Comparison of ENCODE assay signal across 8 cellular contexts in genomic region chr20:4740774-4741431, GRCh38. TPM values are rescaled to one million over a fixed set of nuclear protein-coding genes. Genes with fewer than 3 reads are reported as not detected.
DNase-seq lines count a peak whose midpoint lies in the region; ATAC-seq and TF ChIP-seq lines count a peak whose summit lies in the region.

No MANE protein-coding gene starts in this region.

- no peak overlapping the region for H3K4me2 ChIP-seq in PC-3 (ENCODE audit: low read length)

- no peaks in the 10 kb centered on the region for H3K9me3 Mint-ChIP-seq in activated T-cell treated with anti-CD3 and anti-CD28 coated beads, Interleukin-2, amount 50 U/mL, for 24 hours

- H3K36me3 Mint-ChIP-seq in activated T-cell treated with anti-CD3 and anti-CD28 coated beads, Interleukin-2, amount 50 U/mL, for 24 hours (ENCODE audit: low read depth): no peaks in the 10 kb centered on the region

- peak; percentile 85 for TF ChIP-seq CTCF in GM12872 (IDR thresholded peaks at IDR 0.05; ENCODE audit: insufficient read depth, low read depth, low read length)
- TF ChIP-seq CTCF in PC-3 (conservative IDR thresholded peaks at IDR 0.05; ENCODE audit: low read depth, low read length): peak; percentile 95
- peak; percentile 84 for TF ChIP-seq CTCF in fibroblast of villous mesenchyme (IDR thresholded peaks at IDR 0.05; ENCODE audit: insufficient read depth, low read depth, low read length)
- TF ChIP-seq CTCF in gastrocnemius medialis (IDR thresholded peaks at IDR 0.05 in 4 of 5, conservative IDR thresholded peaks at IDR 0.05 in 1 of 5): peak in 4 of 5 experiments; percentile 18 to 65 (median 45)

- TF ChIP-seq POLR2A in gastrocnemius medialis (IDR thresholded peaks at IDR 0.05): no peak

- in situ Hi-C loops in gastrocnemius medialis (cut with MboI; ENCODE audit: low sequenced_read_pairs in 4 of 4): no loop called here

- H3K36me3 ChIP-seq in PC-3 (ENCODE audit: low read depth, low read length) (no peaks in the 10 kb centered on the region), gastrocnemius medialis (no peaks in the 10 kb centered on the region)

- H3F3A ChIP-seq in PC-3 (ENCODE audit: low read length, unreplicated experiment): no peaks in the 10 kb centered on the region

- H3K27me3 ChIP-seq in PC-3 (ENCODE audit: low read length): no peaks in the 10 kb centered on the region
- H3K27me3 ChIP-seq in gastrocnemius medialis: no peaks in the 10 kb centered on the region

- POLR2A ChIA-PET in PC-3 (lab: Charles Lee; ENCODE audit: unreplicated experiment): no interaction called here

- H3K4me3 ChIP-seq in PC-3 (ENCODE audit: low read length) (no peak overlapping the region), fibroblast of villous mesenchyme (ENCODE audit: low read depth, low read length) (no peak overlapping the region), gastrocnemius medialis (no peak overlapping the region)

- no peak overlapping the region for H3K27ac ChIP-seq in PC-3 (ENCODE audit: low read length)
- H3K27ac ChIP-seq in gastrocnemius medialis: no peak overlapping the region

- peak overlapping the region; percentile 56; the same call in 1 of the 2 replicates for H2AFZ ChIP-seq in PC-3 (ENCODE audit: low read length)

- no TSS peak for BruUV-seq in PC-3 (replicated peaks; lab: Mats Ljungman, UMichigan)

- intact Hi-C loops in PC-3 (cut with micrococcal nuclease) (loop anchor here (5.0 kb wide), 1 partner anchor 211 kb away; no protein-coding TSS in a partner anchor), gastrocnemius medialis (cut with DNase I; ENCODE audit: low total_unique reads) (no loop called here)

- ATAC-seq in PC-3 (peak; percentile 33; the same call in 1 of the 2 replicates), gastrocnemius medialis (no peak), HG03432 (IDR thresholded peaks at IDR 0.05; ENCODE audit: unreplicated experiment) (no peak)

- H3K4me3 Mint-ChIP-seq in activated T-cell treated with anti-CD3 and anti-CD28 coated beads, Interleukin-2, amount 50 U/mL, for 24 hours: no peak overlapping the region

- H4K20me1 ChIP-seq in PC-3 (ENCODE audit: low read length): no peaks in the 10 kb centered on the region

- H3K79me2 ChIP-seq in PC-3 (ENCODE audit: low read length): no peaks in the 10 kb centered on the region

- H3K9me2 ChIP-seq in PC-3 (replicated peaks; ENCODE audit: low read length): no peaks in the 10 kb centered on the region

- no peaks in the 10 kb centered on the region for H3K9me3 ChIP-seq in PC-3 (ENCODE audit: low read length)
- no peaks in the 10 kb centered on the region for H3K9me3 ChIP-seq in gastrocnemius medialis

- peak; percentile 47 for DNase-seq in A172 (ENCODE audit: low spot score)
- DNase-seq in PC-3: peak; percentile 68
- peak; percentile 74 for DNase-seq in activated T-cell treated with anti-CD3 and anti-CD28 coated beads, Interleukin-2, amount 50 U/mL, for 24 hours
- DNase-seq in fibroblast of villous mesenchyme (ENCODE audit: low read depth): peak; percentile 46
- DNase-seq in gastrocnemius medialis: no peak
- DNase-seq in DMS153 treated with DMSO at 0.1 percent for 48 hours (lab: John Stamatoyannopoulos, UW; ENCODE audit: unreplicated experiment): no peak

- H3K4me1 ChIP-seq in PC-3 (ENCODE audit: insufficient read depth, low read length) (no peaks in the 10 kb centered on the region), gastrocnemius medialis (no peaks in the 10 kb centered on the region)

- no peak overlapping the region for H3K9ac ChIP-seq in PC-3 (ENCODE audit: low read length)

- H3K27me3 Mint-ChIP-seq in activated T-cell treated with anti-CD3 and anti-CD28 coated beads, Interleukin-2, amount 50 U/mL, for 24 hours: peaks cover 13% of the 10 kb centered on the region

- peaks cover 5% of the 10 kb centered on the region for H3K4me1 Mint-ChIP-seq in activated T-cell treated with anti-CD3 and anti-CD28 coated beads, Interleukin-2, amount 50 U/mL, for 24 hours (ENCODE audit: low read depth)

- no peak overlapping the region for H3K27ac Mint-ChIP-seq in activated T-cell treated with anti-CD3 and anti-CD28 coated beads, Interleukin-2, amount 50 U/mL, for 24 hours

- CTCF ChIA-PET in PC-3 (lab: Charles Lee): no interaction called here

RNA-seq across cellular contexts. Expression of gene PRND, which starts 19.2 kb away (rescaled TPM):
- total RNA-seq in A172 (2014; rRNA removed; shearing (Covaris generic)): 0.10 and 0.12 TPM in 2 replicates
- total RNA-seq in PC-3 (2014; rRNA removed) (not detected in 2 replicates), fibroblast of villous mesenchyme (not detected in 2 replicates), gastrocnemius medialis (not detected)

RNA-seq across cellular contexts. Expression of gene PRNP, which starts 54.6 kb away (rescaled TPM):
- 234 and 248 TPM in 2 replicates for total RNA-seq in A172 (2014; rRNA removed; shearing (Covaris generic))
- total RNA-seq in PC-3 (2014; rRNA removed): 274 and 312 TPM in 2 replicates
- 140 and 235 TPM in 2 replicates for total RNA-seq in fibroblast of villous mesenchyme
- 10 to 100 TPM; 34.7 to 75.0 (median 54.9) TPM for total RNA-seq in gastrocnemius medialis

Comparison
In these comparisons a context has a peak if more than half of its experiments do, and no peak if none do; other contexts are left out.
1. DNase-seq: peak in A172 (single experiment), PC-3 (single experiment), activated T-cell treated with anti-CD3 and anti-CD28 coated beads, Interleukin-2, amount 50 U/mL, for 24 hours (single experiment) and fibroblast of villous mesenchyme (single experiment); none in gastrocnemius medialis (0 of 2) and DMS153 treated with DMSO at 0.1 percent for 48 hours (single experiment).
2. CTCF ChIP-seq: peak in every context shown above with its lines; median percentile 95 in PC-3; 85 in GM12872; 84 in fibroblast of villous mesenchyme; 45 in gastrocnemius medialis.